Comparison of ENCODE assay signal across 23 cellular contexts in the genomic region with DNA sequence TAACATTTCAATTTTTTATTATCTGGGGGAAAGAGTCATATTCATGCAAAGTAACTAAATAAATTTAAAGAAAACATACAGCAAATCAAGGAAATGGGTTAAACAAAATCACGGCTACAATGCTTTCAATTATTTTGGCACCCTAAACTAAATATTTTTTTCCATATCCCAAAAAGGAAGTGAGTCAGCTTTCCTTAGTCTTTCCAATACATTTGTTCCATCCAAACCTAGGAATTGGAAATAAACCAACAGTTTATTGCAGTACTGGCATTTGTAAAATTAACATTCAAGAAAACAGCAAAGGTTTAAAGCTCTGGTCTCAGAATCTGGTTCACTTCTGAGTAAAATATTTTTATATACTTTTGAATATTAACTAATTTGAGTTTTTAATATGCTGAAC.
DNase-seq lines count a peak whose midpoint lies in the region; ATAC-seq and TF ChIP-seq lines count a peak whose summit lies in the region.
"Had no signal": no experiment of that assay in that cellular context is flagged by ENCODE, and none has a peak within 500 bp of the region (broad histone marks: within the 10 kb centered on the region; RNA-seq: fewer than 3 reads in every experiment).

No MANE protein-coding gene starts in this region.

- no peaks in the 10 kb centered on the region for H3K9me3 ChIP-seq in PC-3 (ENCODE audit: low read length)
- no peaks in the 10 kb centered on the region for H3K9me3 ChIP-seq in psoas muscle
- H3K9me3 ChIP-seq: upper lobe of left lung had no signal

- ATAC-seq in PC-3 (peak; percentile 45), psoas muscle (no peak), GM21576 (IDR thresholded peaks at IDR 0.05; ENCODE audit: unreplicated experiment) (no peak)
- ATAC-seq: activated T-helper 17 cell treated with anti-CD3 and anti-CD28 coated beads, Interleukin-2, amount 50 U/mL, for 72 hours; WTC11 had no signal

- H3K27ac ChIP-seq in PC-3 (ENCODE audit: low read length) (no peak overlapping the region), psoas muscle (peak overlapping the region; percentile 56)
- H3K27ac ChIP-seq: KMS-11, neural progenitor cell, upper lobe of left lung had no signal

- no TSS peak for BruUV-seq in PC-3 (replicated peaks; lab: Mats Ljungman, UMichigan)

- H2AFZ ChIP-seq in PC-3 (ENCODE audit: low read length), result no peak overlapping the region
- H2AFZ ChIP-seq: neural progenitor cell had no signal

- H3K4me2 ChIP-seq in PC-3 (ENCODE audit: low read length), result no peak overlapping the region
- H3K4me2 ChIP-seq: KMS-11, neural progenitor cell had no signal

- H3K4me1 ChIP-seq in PC-3 (ENCODE audit: insufficient read depth, low read length) (peaks cover 9% of the 10 kb centered on the region; the same call in 1 of the 2 replicates), psoas muscle (peaks cover 22% of the 10 kb centered on the region)
- H3K4me1 ChIP-seq: neural progenitor cell had no signal

- no peak overlapping the region for H3K9ac ChIP-seq in PC-3 (ENCODE audit: low read length)
- H3K9ac ChIP-seq: KMS-11 had no signal

- no peak for TF ChIP-seq CTCF in PC-3 (conservative IDR thresholded peaks at IDR 0.05; ENCODE audit: low read depth, low read length)
- TF ChIP-seq CTCF in psoas muscle (IDR thresholded peaks at IDR 0.05), result no peak

- H3F3A ChIP-seq in PC-3 (ENCODE audit: low read length, unreplicated experiment), result no peaks in the 10 kb centered on the region

- CTCF ChIA-PET in PC-3 (lab: Charles Lee), result no interaction called here

- 37 to 47% (median 42%) methylated on average over 1 of the region's 1 CpG for WGBS in psoas muscle, 3 donors

- no peaks in the 10 kb centered on the region for H3K9me2 ChIP-seq in PC-3 (replicated peaks; ENCODE audit: low read length)

- H3K36me3 ChIP-seq in PC-3 (ENCODE audit: low read depth, low read length) (no peaks in the 10 kb centered on the region; the same call in 1 of the 2 replicates), psoas muscle (ENCODE audit: insufficient read depth in 1 of 2, low read depth in 1 of 2) (peaks cover 0 to 15% of the 10 kb centered on the region in 2 donors)

- no peaks in the 10 kb centered on the region for H4K20me1 ChIP-seq in PC-3 (ENCODE audit: low read length)

- POLR2A ChIA-PET in PC-3 (lab: Charles Lee; ENCODE audit: unreplicated experiment), result no interaction called here

- DNase-seq in ELR (ENCODE audit: low read depth) (peak; percentile 33), PC-3 (peak; percentile 13), dermis microvascular lymphatic vessel endothelial cell (ENCODE audit: low read depth in 2 of 2) (peak; percentile 72 to 77), psoas muscle (no peak), midbrain (lab: John Stamatoyannopoulos, UW) (no peak), SKM-1 (lab: John Stamatoyannopoulos, UW; ENCODE audit: unreplicated experiment) (no peak)
- no peak for DNase-seq in activated CD8-positive, alpha-beta memory T cell treated with anti-CD3 and anti-CD28 coated beads for 24 hours
- DNase-seq: CD8-positive, alpha-beta memory T cell; effector CD8-positive, alpha-beta T cell; GF-D8; glutamatergic neuron; mammary epithelial cell; NCI-H187 treated with DMSO at 0.1 percent for 48 hours; NCI-H2227 treated with DMSO at 0.1 percent for 48 hours; stimulated activated CD4-positive, alpha-beta T cell treated with anti-CD3 and anti-CD28 coated beads, Interleukin-1b, Interleukin-23, amount 100 ng/mL, for 48 hours; SW 1271; upper lobe of left lung had no signal

- intact Hi-C loops in PC-3 (cut with micrococcal nuclease) (loop anchor here (10.0 kb wide), 1 partner anchor 105 kb away; the partner anchor contains the start of gene LRP6), psoas muscle (cut with DNase I) (loop anchor here (5.0 kb wide), 3 partner anchors 32 to 177 kb away; partner anchors contain the start of gene LRP6 (in 1 of the 2))

- H3K4me3 ChIP-seq in PC-3 (ENCODE audit: low read length), result no peak overlapping the region
- no peak overlapping the region for H3K4me3 ChIP-seq in psoas muscle
- H3K4me3 ChIP-seq: neural progenitor cell, skin epidermis, upper lobe of left lung had no signal

- H3K27me3 ChIP-seq in PC-3 (ENCODE audit: low read length) (no peaks in the 10 kb centered on the region), psoas muscle (ENCODE audit: insufficient read depth in 3 of 3, low read length in 2 of 3) (no peaks in the 10 kb centered on the region)
- H3K27me3 ChIP-seq: neural progenitor cell, upper lobe of left lung had no signal

- no peaks in the 10 kb centered on the region for H3K79me2 ChIP-seq in PC-3 (ENCODE audit: low read length)

Comparison
In these comparisons a context has a peak if more than half of its experiments do, and no peak if none do; other contexts are left out.
1. DNase-seq: peak in ELR (single experiment), PC-3 (single experiment) and dermis microvascular lymphatic vessel endothelial cell (2 of 2); none in psoas muscle (0 of 2), activated CD8-positive, alpha-beta memory T cell treated with anti-CD3 and anti-CD28 coated beads for 24 hours (single experiment), midbrain (single experiment) and SKM-1 (single experiment).